Comparison of ENCODE assay signal across 1 cellular context in genomic region chr1:43329995-43330751, GRCh38.
A peak's percentile ranks its signal among the peaks of the same experiment; 100 is the strongest.
TF ChIP-seq lines count a peak whose summit lies in the region.

No MANE protein-coding gene starts in this region.

TF ChIP-seq in HepG2, 621 proteins besides CTCF, POLR2A, EP300 and RAD21:
- TF ChIP-seq ZNF446 (CRISPR knock-in tag; IDR thresholded peaks at IDR 0.05) = no peak
- TF ChIP-seq ZNF263 (CRISPR knock-in tag; IDR thresholded peaks at IDR 0.05) = peak; percentile 49; the same call in 1 of the 2 replicates
- TF ChIP-seq ZNF142 (CRISPR knock-in tag; IDR thresholded peaks at IDR 0.05) = no peak
